In genomic region chr7:131581241-131582157, GRCh38 we compare ENCODE assay signal across 1 cellular context.
TF ChIP-seq lines count a peak whose summit lies in the region.

No MANE protein-coding gene starts in this region.

TF ChIP-seq in IMR-90, 13 proteins besides CTCF, POLR2A, EP300 and RAD21 (continued from another document):
- TF ChIP-seq, protein P1, sequence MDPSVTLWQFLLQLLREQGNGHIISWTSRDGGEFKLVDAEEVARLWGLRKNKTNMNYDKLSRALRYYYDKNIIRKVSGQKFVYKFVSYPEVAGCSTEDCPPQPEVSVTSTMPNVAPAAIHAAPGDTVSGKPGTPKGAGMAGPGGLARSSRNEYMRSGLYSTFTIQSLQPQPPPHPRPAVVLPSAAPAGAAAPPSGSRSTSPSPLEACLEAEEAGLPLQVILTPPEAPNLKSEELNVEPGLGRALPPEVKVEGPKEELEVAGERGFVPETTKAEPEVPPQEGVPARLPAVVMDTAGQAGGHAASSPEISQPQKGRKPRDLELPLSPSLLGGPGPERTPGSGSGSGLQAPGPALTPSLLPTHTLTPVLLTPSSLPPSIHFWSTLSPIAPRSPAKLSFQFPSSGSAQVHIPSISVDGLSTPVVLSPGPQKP (IDR thresholded peaks at IDR 0.05; ENCODE audit: borderline replicate concordance, low read depth, low read length) = no peak
- TF ChIP-seq RFX5 (IDR thresholded peaks at IDR 0.05; ENCODE audit: low read depth, low read length) (no peak), MAFK (IDR thresholded peaks at IDR 0.05; ENCODE audit: low read depth, low read length) (no peak), CEBPB (IDR thresholded peaks at IDR 0.05; ENCODE audit: low read depth, low read length) (no peak), SMC3 (IDR thresholded peaks at IDR 0.05; ENCODE audit: low read depth, low read length) (no peak), BHLHE40 (IDR thresholded peaks at IDR 0.05; ENCODE audit: low read depth, low read length) (no peak), MAZ (IDR thresholded peaks at IDR 0.05; ENCODE audit: borderline replicate concordance, low read depth, low read length) (no peak), USF2 (IDR thresholded peaks at IDR 0.05; ENCODE audit: low read depth, low read length) (no peak), NFE2L2 (IDR thresholded peaks at IDR 0.05; ENCODE audit: low read depth, low read length) (no peak), MXI1 (IDR thresholded peaks at IDR 0.05; ENCODE audit: borderline replicate concordance, low read depth, low read length) (no peak), FOS (IDR thresholded peaks at IDR 0.05; ENCODE audit: low read depth, low read length) (no peak)
